Comparison of ENCODE assay signal across 11 cellular contexts in genomic region chr5:3602713-3603502, GRCh38. TPM values are rescaled to one million over a fixed set of nuclear protein-coding genes. Genes with fewer than 3 reads are reported as not detected.
DNase-seq lines count a peak whose midpoint lies in the region; ATAC-seq, FAIRE-seq and TF ChIP-seq lines count a peak whose summit lies in the region.
"Had no signal": no experiment of that assay in that cellular context is flagged by ENCODE, and none has a peak within 500 bp of the region (broad histone marks: within the 10 kb centered on the region; RNA-seq: fewer than 3 reads in every experiment).

No MANE protein-coding gene starts in this region.

- 3 to 5% methylated on average over 23 to 48 of the region's 48 CpGs for WGBS in body of pancreas, 2 donors
- 7 to 12% (median 10%) methylated on average over 40 to 48 of the region's 48 CpGs for WGBS in small intestine, 3 donors

- H3K36me3 ChIP-seq in body of pancreas (replicated peaks in 1 of 2; ENCODE audit: insufficient read depth in 1 of 2, low read depth in 2 of 2) (no peaks in the 10 kb centered on the region), iPS-20b (ENCODE audit: insufficient read depth, low read depth, low read length) (no peaks in the 10 kb centered on the region), small intestine (ENCODE audit: control insufficient read depth in 2 of 2, insufficient read depth in 2 of 2, low read length in 2 of 2) (no peaks in the 10 kb centered on the region)

- intact Hi-C loops in body of pancreas (cut with DNase I) = no loop called here

- no peak overlapping the region for H3K4me3 ChIP-seq in body of pancreas
- peak overlapping the region; percentile 45; the same call in 1 of the 2 replicates for H3K4me3 ChIP-seq in iPS-20b (ENCODE audit: low read length)
- no peak overlapping the region for H3K4me3 ChIP-seq in small intestine (ENCODE audit: low read depth in 1 of 2, low read length in 2 of 2)
- H3K4me3 ChIP-seq: SK-N-MC had no signal

- H3K27me3 ChIP-seq in body of pancreas = peaks cover 0 to 32% of the 10 kb centered on the region in 2 donors
- peaks cover 100% of the 10 kb centered on the region for H3K27me3 ChIP-seq in iPS-20b (ENCODE audit: insufficient read depth, low read length)
- H3K27me3 ChIP-seq in small intestine (ENCODE audit: control insufficient read depth in 2 of 2, insufficient read depth in 2 of 2, low read length in 2 of 2) = peaks cover 17 to 58% of the 10 kb centered on the region in 2 donors

- ATAC-seq in body of pancreas (peak; percentile 38), HG03457 (IDR thresholded peaks at IDR 0.05; ENCODE audit: unreplicated experiment) (no peak)

- peaks cover 29% of the 10 kb centered on the region for H3K4me1 ChIP-seq in body of pancreas
- H3K4me1 ChIP-seq in iPS-20b (ENCODE audit: insufficient read depth, low read length) = peaks cover 9% of the 10 kb centered on the region; the same call in 1 of the 2 replicates
- H3K4me1 ChIP-seq in small intestine (ENCODE audit: control insufficient read depth in 2 of 2, insufficient read depth in 1 of 2, low read depth in 1 of 2, low read length in 1 of 2) = no peaks in the 10 kb centered on the region

- no peak for TF ChIP-seq POLR2A in body of pancreas (IDR thresholded peaks at IDR 0.05)

- peak; percentile 42 for DNase-seq in GM20000 (ENCODE audit: low spot score)
- peak; percentile 25 to 52 (median 37) for DNase-seq in body of pancreas
- peak; percentile 5 for DNase-seq in small intestine
- no peak for DNase-seq in DMS53 (lab: John Stamatoyannopoulos, UW)
- DNase-seq in activated effector memory CD4-positive, alpha-beta T cell treated with Interleukin-2 at 50 U/mL for 16 hours = no peak
- no peak for DNase-seq in activated CD4-positive, CD25-positive, alpha-beta regulatory T cell (lab: John Stamatoyannopoulos, UW)
- DNase-seq: activated gamma-delta T cell, MM.1S had no signal

- no peak overlapping the region for H3K9ac ChIP-seq in iPS-20b (ENCODE audit: low read depth, low read length)

- TF ChIP-seq CTCF in GM20000 (IDR thresholded peaks at IDR 0.05; ENCODE audit: extremely low read depth, missing control alignments) = peak; percentile 31
- peak; percentile 6 to 52 (median 36) for TF ChIP-seq CTCF in body of pancreas (IDR thresholded peaks at IDR 0.05)

- FAIRE-seq in small intestine (lab: Jason Lieb, UNC) = no peak

- H3K9me3 ChIP-seq in body of pancreas = no peaks in the 10 kb centered on the region
- no peaks in the 10 kb centered on the region for H3K9me3 ChIP-seq in iPS-20b (ENCODE audit: insufficient read depth, low read depth, low read length)
- no peaks in the 10 kb centered on the region for H3K9me3 ChIP-seq in small intestine (ENCODE audit: control insufficient read depth, low read depth)

- no peak overlapping the region for H3K27ac ChIP-seq in body of pancreas
- no peak overlapping the region for H3K27ac ChIP-seq in iPS-20b (ENCODE audit: low read length)
- H3K27ac ChIP-seq in small intestine (ENCODE audit: low read depth in 1 of 2, low read length in 1 of 2) = no peak overlapping the region
- H3K27ac ChIP-seq: SK-N-MC had no signal

RNA-seq across cellular contexts. Expression of gene IRX1, which starts 7.3 kb away (rescaled TPM):
- total RNA-seq in body of pancreas = under 1 TPM in 1 of 2 donors, not detected in 1; 0.78 TPM
- polyA plus RNA-seq in small intestine = not detected

Comparison
In these comparisons a context has a peak if more than half of its experiments do, and no peak if none do; other contexts are left out.
1. DNase-seq: peak in GM20000 (single experiment), body of pancreas (4 of 4) and small intestine (single experiment); none in DMS53 (single experiment), activated effector memory CD4-positive, alpha-beta T cell treated with Interleukin-2 at 50 U/mL for 16 hours (single experiment) and activated CD4-positive, CD25-positive, alpha-beta regulatory T cell (0 of 4).